ENCODE assay signal across 1 cellular context in the genomic region with DNA sequence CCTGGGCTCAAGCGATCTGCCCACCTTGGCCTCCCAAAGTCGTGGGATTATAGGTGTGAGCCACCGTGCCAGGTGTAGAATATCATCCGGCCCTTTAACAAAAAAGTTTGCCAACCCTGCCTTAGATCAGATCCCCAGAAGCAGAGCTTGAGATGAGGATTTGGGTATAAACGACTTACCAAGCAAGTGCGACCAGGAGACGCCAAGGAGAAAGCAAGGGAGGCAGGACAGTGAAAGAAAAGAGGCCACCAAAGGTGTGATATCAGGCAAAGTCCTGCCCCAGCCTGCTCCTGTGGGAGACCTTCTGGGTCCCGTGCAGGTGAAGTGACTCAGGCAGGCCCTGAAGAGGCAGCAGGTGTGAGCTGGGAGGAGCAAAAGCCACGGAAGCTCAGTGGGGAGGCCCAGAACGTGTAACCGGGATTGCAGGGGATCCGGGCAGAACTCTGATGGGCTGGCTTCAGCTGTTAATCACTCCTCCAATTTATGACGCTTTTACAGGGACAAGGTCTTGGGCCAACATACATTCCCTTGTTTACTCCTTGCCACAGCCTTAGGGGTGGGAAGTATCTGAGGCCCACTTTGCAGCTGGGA.
TF ChIP-seq lines count a peak whose summit lies in the region.

No MANE protein-coding gene starts in this region.

TF ChIP-seq in WTC11, 78 proteins besides CTCF, POLR2A, EP300 and RAD21 (continued from another document):
- no peak for TF ChIP-seq IRF2 (CRISPR knock-in tag; IDR thresholded peaks at IDR 0.05; ENCODE audit: borderline replicate concordance, low read depth)
- no peak for TF ChIP-seq RORB (CRISPR knock-in tag; IDR thresholded peaks at IDR 0.05)
- TF ChIP-seq EMX1 (CRISPR knock-in tag; IDR thresholded peaks at IDR 0.05): no peak
- no peak for TF ChIP-seq MYBL2 (CRISPR knock-in tag; IDR thresholded peaks at IDR 0.05)
TF ChIP-seq in WTC11: peak in this region for 0.
